In the genomic region with DNA sequence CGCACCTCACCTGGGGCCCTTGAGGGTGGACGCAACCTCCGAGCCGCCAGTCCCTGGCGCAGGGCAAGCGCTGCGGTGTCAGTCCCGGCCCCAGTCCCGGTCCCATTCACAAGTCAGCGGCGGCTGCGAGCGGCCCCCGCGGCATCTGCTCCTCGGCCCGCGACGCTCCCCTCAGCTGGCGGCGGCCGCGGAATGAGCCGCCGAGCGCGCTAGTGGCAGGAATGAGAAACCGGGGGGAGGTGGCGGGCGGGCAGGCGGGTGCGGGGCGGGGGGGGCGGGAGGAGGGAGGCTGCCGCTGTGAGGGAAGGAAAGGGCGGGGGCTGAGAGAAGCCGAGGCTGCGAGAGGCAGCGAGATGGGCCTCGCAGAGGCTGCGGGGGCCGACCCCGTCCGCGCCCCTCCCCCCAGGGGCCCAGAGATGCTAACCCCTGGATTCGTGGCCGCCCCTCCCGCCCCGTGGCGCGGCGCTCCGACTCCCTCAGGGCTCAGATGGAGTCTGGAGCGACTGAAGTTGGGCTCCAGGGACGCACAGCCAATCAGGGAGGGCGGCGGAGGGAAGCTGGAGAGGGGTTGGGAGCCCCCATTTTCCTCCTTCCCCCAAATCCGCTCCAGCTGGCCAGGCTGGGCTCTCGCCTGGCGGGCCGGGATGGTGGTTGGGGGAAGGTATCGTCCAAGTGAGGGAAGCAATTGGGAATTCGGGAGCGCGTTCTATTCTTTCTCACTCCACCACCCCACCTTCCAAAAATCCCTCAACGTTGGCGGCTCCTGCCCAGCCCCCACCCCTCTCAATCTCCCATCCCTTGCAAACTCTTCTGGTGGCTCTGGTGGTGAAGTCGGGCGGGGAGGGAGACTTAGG, we compare ENCODE assay signal across 9 cellular contexts.
DNase-seq lines count a peak whose midpoint lies in the region; ATAC-seq and TF ChIP-seq lines count a peak whose summit lies in the region.
"Had no signal": no experiment of that assay in that cellular context is flagged by ENCODE, and none has a peak within 500 bp of the region (broad histone marks: within the 10 kb centered on the region; RNA-seq: fewer than 3 reads in every experiment).

A gene with protein sequence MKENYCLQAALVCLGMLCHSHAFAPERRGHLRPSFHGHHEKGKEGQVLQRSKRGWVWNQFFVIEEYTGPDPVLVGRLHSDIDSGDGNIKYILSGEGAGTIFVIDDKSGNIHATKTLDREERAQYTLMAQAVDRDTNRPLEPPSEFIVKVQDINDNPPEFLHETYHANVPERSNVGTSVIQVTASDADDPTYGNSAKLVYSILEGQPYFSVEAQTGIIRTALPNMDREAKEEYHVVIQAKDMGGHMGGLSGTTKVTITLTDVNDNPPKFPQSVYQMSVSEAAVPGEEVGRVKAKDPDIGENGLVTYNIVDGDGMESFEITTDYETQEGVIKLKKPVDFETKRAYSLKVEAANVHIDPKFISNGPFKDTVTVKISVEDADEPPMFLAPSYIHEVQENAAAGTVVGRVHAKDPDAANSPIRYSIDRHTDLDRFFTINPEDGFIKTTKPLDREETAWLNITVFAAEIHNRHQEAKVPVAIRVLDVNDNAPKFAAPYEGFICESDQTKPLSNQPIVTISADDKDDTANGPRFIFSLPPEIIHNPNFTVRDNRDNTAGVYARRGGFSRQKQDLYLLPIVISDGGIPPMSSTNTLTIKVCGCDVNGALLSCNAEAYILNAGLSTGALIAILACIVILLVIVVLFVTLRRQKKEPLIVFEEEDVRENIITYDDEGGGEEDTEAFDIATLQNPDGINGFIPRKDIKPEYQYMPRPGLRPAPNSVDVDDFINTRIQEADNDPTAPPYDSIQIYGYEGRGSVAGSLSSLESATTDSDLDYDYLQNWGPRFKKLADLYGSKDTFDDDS (minus strand): TSS at position 194 of the 854 bp plus-strand sequence. CDS start 117,194 bp downstream, outside the sequence.

- peak; percentile 76 for DNase-seq in HCEC 1CT
- peak; percentile 76 to 96 for DNase-seq in cardiac fibroblast (ENCODE audit: low read depth in 2 of 2)
- peak; percentile 96 for DNase-seq in islet precursor cell
- DNase-seq in smooth muscle cell of the brain vasculature (ENCODE audit: low read depth, low spot score) = peak; percentile 56
- DNase-seq in DMS114 treated with DMSO at 0.1 percent for 48 hours (lab: John Stamatoyannopoulos, UW; ENCODE audit: unreplicated experiment) = no peak
- no peak for DNase-seq in activated CD8-positive, alpha-beta memory T cell treated with anti-CD3 and anti-CD28 coated beads, Interleukin-2, amount 50 U/mL, for 4 hours

- ATAC-seq in HG03457 (IDR thresholded peaks at IDR 0.05; ENCODE audit: unreplicated experiment) (no peak), HG02840 (IDR thresholded peaks at IDR 0.05; ENCODE audit: low FRiP score, unreplicated experiment) (no peak)
- ATAC-seq: K562 had no signal

- peak within 1 kb of the TSS; percentile 83 to 94 for H3K4me3 ChIP-seq in cardiac fibroblast (replicated peaks in 1 of 2; ENCODE audit: low read depth in 2 of 2, low read length in 2 of 2)
- H3K4me3 ChIP-seq: K562 had no signal

- TF ChIP-seq CTCF in cardiac fibroblast (IDR thresholded peaks at IDR 0.05; ENCODE audit: low read depth, low read length) = peak; percentile 26

Comparison
In these comparisons a context has a peak if more than half of its experiments do, and no peak if none do; other contexts are left out.
1. DNase-seq: peak in HCEC 1CT (single experiment), cardiac fibroblast (2 of 2), islet precursor cell (single experiment) and smooth muscle cell of the brain vasculature (single experiment); none in DMS114 treated with DMSO at 0.1 percent for 48 hours (single experiment) and activated CD8-positive, alpha-beta memory T cell treated with anti-CD3 and anti-CD28 coated beads, Interleukin-2, amount 50 U/mL, for 4 hours (single experiment).